Comparison of ENCODE assay signal across 10 cellular contexts in the genomic region with DNA sequence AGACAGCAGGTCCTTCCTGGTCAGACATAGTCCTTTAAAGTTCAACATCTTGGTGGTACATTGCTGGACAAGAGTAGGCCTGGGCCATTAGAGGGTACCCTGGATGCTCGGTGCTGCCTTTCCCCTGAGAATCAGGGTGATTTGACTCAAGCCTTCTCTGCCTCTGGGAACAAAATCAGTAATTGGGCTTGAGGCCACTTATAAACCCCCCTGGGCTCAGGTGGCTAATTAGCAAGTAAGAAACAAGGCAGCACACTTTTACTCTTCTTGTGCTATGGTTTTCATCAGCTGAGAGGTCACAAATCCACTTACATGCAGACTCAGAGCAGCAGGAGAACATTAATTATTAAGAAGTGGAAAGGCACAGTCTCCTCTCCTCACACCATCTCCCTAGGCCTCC. TPM values are rescaled to one million over a fixed set of nuclear protein-coding genes. Genes with fewer than 3 reads are reported as not detected.
DNase-seq lines count a peak whose midpoint lies in the region; ATAC-seq, FAIRE-seq and TF ChIP-seq lines count a peak whose summit lies in the region.
"Had no signal": no experiment of that assay in that cellular context is flagged by ENCODE, and none has a peak within 500 bp of the region (broad histone marks: within the 10 kb centered on the region; RNA-seq: fewer than 3 reads in every experiment).

No MANE protein-coding gene starts in this region.

- peaks cover 14% of the 10 kb centered on the region for H3K36me3 ChIP-seq in ACC112 (ENCODE audit: insufficient read depth, low read length)
- peaks cover 28% of the 10 kb centered on the region for H3K36me3 ChIP-seq in IMR-90 (ENCODE audit: control insufficient read depth, insufficient read depth, low read length)
- H3K36me3 ChIP-seq in GM12878 (ENCODE audit: control insufficient read depth in 2 of 2, insufficient read depth in 2 of 2, low read length in 1 of 2), result peaks cover 9 to 26% of the 10 kb centered on the region in 2 experiments

- H3K9me1 ChIP-seq in IMR-90 (ENCODE audit: insufficient read depth, low read length), result peaks cover 17% of the 10 kb centered on the region; the same call in 1 of the 2 replicates

- BruUV-seq in IMR-90 (replicated peaks; lab: Mats Ljungman, UMichigan) (no TSS peak), GM12878 (replicated peaks; lab: Mats Ljungman, UMichigan) (no TSS peak)

- DNase-seq in IMR-90, result no peak
- DNase-seq in GM12878 (ENCODE audit: low read depth, low spot score), result no peak
- no peak for DNase-seq in natural killer cell treated with Interleukin-12 subunit alpha and Interleukin-12 subunit beta and Interleukin-15 and Interleukin-18, amount 100 ng/mL, for 72 hours (ENCODE audit: low spot score)
- no peak for DNase-seq in NCI-H1048 (lab: John Stamatoyannopoulos, UW)
- no peak for DNase-seq in HPDE6-E6E7 (ENCODE audit: extremely low spot score)
- DNase-seq in SW480 (ENCODE audit: low spot score), result no peak
- DNase-seq: HCEC 1CT, NCI-H2029 had no signal

- peak overlapping the region; percentile 43; the same call in 1 of the 2 replicates for H4K91ac ChIP-seq in IMR-90 (ENCODE audit: insufficient read depth, low read depth, low read length)

- H3K4me1 Mint-ChIP-seq in natural killer cell treated with Interleukin-12 subunit alpha and Interleukin-12 subunit beta and Interleukin-15 and Interleukin-18, amount 100 ng/mL, for 72 hours (ENCODE audit: low read depth in 2 of 2), result peaks cover 56 to 59% of the 10 kb centered on the region in 2 donors

- no peaks in the 10 kb centered on the region for H4K20me1 ChIP-seq in IMR-90 (ENCODE audit: insufficient read depth, low read length)
- no peaks in the 10 kb centered on the region for H4K20me1 ChIP-seq in GM12878 (ENCODE audit: control insufficient read depth, insufficient read depth)

- CTCF ChIA-PET in IMR-90 (lab: Yijun Ruan, JAX) (no interaction called here), GM12878 (lab: Yijun Ruan, JAX) (interaction anchor here (0.8 to 1.1 kb wide), 4 partner anchors 21 to 247 kb away, joined by 3 to 4 read pairs (median 3); no protein-coding TSS in a partner anchor)

- no peaks in the 10 kb centered on the region for H3K9me3 ChIP-seq in IMR-90 (ENCODE audit: control insufficient read depth, insufficient read depth, low read length)
- H3K9me3 ChIP-seq in GM12878 (replicated peaks; ENCODE audit: control insufficient read depth, insufficient read depth, low read length), result no peaks in the 10 kb centered on the region

- no peak overlapping the region for H3K18ac ChIP-seq in IMR-90 (ENCODE audit: low read depth, low read length)

- H3K27ac Mint-ChIP-seq in natural killer cell treated with Interleukin-12 subunit alpha and Interleukin-12 subunit beta and Interleukin-15 and Interleukin-18, amount 100 ng/mL, for 72 hours, result peak overlapping the region; percentile 95 to 98

- peaks cover 51% of the 10 kb centered on the region for H3K36me3 Mint-ChIP-seq in natural killer cell treated with Interleukin-12 subunit alpha and Interleukin-12 subunit beta and Interleukin-15 and Interleukin-18, amount 100 ng/mL, for 72 hours

- no peak overlapping the region for H2AK9ac ChIP-seq in IMR-90 (replicated peaks; ENCODE audit: low read depth, low read length, poor library complexity)

- H2BK15ac ChIP-seq in IMR-90 (ENCODE audit: low read depth, low read length), result peak overlapping the region; percentile 72; the same call in 2 of the 3 replicates

- H3K4me3 ChIP-seq in ACC112 (ENCODE audit: low read depth, low read length) (no peak overlapping the region), IMR-90 (ENCODE audit: insufficient read depth, low read depth, low read length) (no peak overlapping the region), GM12878 (no peak overlapping the region)

- dilution Hi-C loops in IMR-90 (cut with HindIII; ENCODE audit: low sequenced_read_pairs, unreplicated experiment), result no loop called here

- TF ChIP-seq CTCF in IMR-90 (conservative IDR thresholded peaks at IDR 0.05; ENCODE audit: low read depth, low read length), result no peak
- TF ChIP-seq CTCF in GM12878 (IDR thresholded peaks at IDR 0.05 in 2 of 3, conservative IDR thresholded peaks at IDR 0.05 in 1 of 3; ENCODE audit: control insufficient read depth in 2 of 3, extremely low read depth in 1 of 3, insufficient read depth in 1 of 3, low read depth in 3 of 3, low read length in 3 of 3), result no peak

- H3K79me1 ChIP-seq in IMR-90 (ENCODE audit: low read depth in 1 of 2, low read length in 2 of 2), result peaks cover 12 to 37% of the 10 kb centered on the region in 2 experiments

- no peak for TF ChIP-seq EP300 in GM12878 (IDR thresholded peaks at IDR 0.05; ENCODE audit: borderline replicate concordance in 1 of 2, control insufficient read depth in 1 of 2, low read depth in 2 of 2, low read length in 2 of 2)

- ATAC-seq in IMR-90 (ENCODE audit: low read depth) (no peak), GM12878 (no peak), GM19351 (IDR thresholded peaks at IDR 0.05; ENCODE audit: unreplicated experiment) (no peak)
- no peak for ATAC-seq in natural killer cell treated with Interleukin-12 subunit alpha and Interleukin-12 subunit beta and Interleukin-15 and Interleukin-18, amount 100 ng/mL, for 72 hours

- H2BK20ac ChIP-seq in IMR-90 (ENCODE audit: low read depth, low read length), result no peak overlapping the region; the same call in 1 of the 2 replicates

- no CpG with 5 or more reads among the region's 1 CpG for WGBS in IMR-90 (ENCODE audit: extremely low coverage in 2 of 2, insufficient read length in 1 of 2), 2 experiments
- 6% methylated on average over 1 of the region's 1 CpG for WGBS in GM12878 (ENCODE audit: insufficient coverage, insufficient replicate concordance, low lambda C conversion rate, missing lambda C conversion rate)

- H2AFZ ChIP-seq in ACC112 (ENCODE audit: low read length, unreplicated experiment), result no peak overlapping the region
- H2AFZ ChIP-seq in IMR-90 (replicated peaks; ENCODE audit: low read length, poor library complexity), result no peak overlapping the region
- no peak overlapping the region for H2AFZ ChIP-seq in GM12878 (ENCODE audit: control insufficient read depth, low read depth, low read length)

- peak overlapping the region; percentile 87; the same call in 1 of the 2 replicates for H2AK5ac ChIP-seq in IMR-90 (ENCODE audit: low read depth, low read length)

- peak overlapping the region; percentile 64; the same call in 1 of the 2 replicates for H3K4ac ChIP-seq in IMR-90 (ENCODE audit: low read depth, low read length)

- POLR2A ChIA-PET in IMR-90 (lab: Charles Lee; ENCODE audit: unreplicated experiment) (no interaction called here), GM12878 (lab: Charles Lee) (interaction anchor here (1.0 to 1.3 kb wide), 2 partner anchors 26 to 35 kb away, joined by 3 to 5 read pairs; no protein-coding TSS in a partner anchor)

- H3K27ac ChIP-seq in ACC112 (ENCODE audit: low read depth, low read length), result peak overlapping the region; percentile 100
- H3K27ac ChIP-seq in IMR-90 (ENCODE audit: insufficient read depth, low read length), result no peak overlapping the region; the same call in 1 of the 2 replicates
- H3K27ac ChIP-seq in GM12878 (ENCODE audit: control insufficient read depth, insufficient read depth), result no peak overlapping the region

- no peak overlapping the region for H3K56ac ChIP-seq in IMR-90 (ENCODE audit: extremely low read depth, insufficient read depth, low read length)

- no peak overlapping the region for H3K14ac ChIP-seq in IMR-90 (replicated peaks; ENCODE audit: low read depth, low read length)

- TF ChIP-seq RAD21 in IMR-90 (IDR thresholded peaks at IDR 0.05; ENCODE audit: low read length) (no peak), GM12878 (IDR thresholded peaks at IDR 0.05; ENCODE audit: insufficient read depth, low read depth, low read length) (no peak)

- H3K4me3 Mint-ChIP-seq in natural killer cell treated with Interleukin-12 subunit alpha and Interleukin-12 subunit beta and Interleukin-15 and Interleukin-18, amount 100 ng/mL, for 72 hours, result no peak overlapping the region

- peak overlapping the region; percentile 59 for H2BK5ac ChIP-seq in IMR-90 (ENCODE audit: low read depth, low read length, poor library complexity, severe bottlenecking)

- no peak overlapping the region for H3K23ac ChIP-seq in IMR-90 (ENCODE audit: low read depth, low read length)

- no peak overlapping the region for H3K4me2 ChIP-seq in IMR-90 (ENCODE audit: low read depth, low read length)
- H3K4me2 ChIP-seq in GM12878 (ENCODE audit: control insufficient read depth, insufficient read depth), result no peak overlapping the region

- intact Hi-C loops in IMR-90 (cut with micrococcal nuclease) (no loop called here), GM12878 (cut with micrococcal nuclease; ENCODE audit: unreplicated experiment) (no loop called here)

- H3K9me3 Mint-ChIP-seq in natural killer cell treated with Interleukin-12 subunit alpha and Interleukin-12 subunit beta and Interleukin-15 and Interleukin-18, amount 100 ng/mL, for 72 hours, result no peaks in the 10 kb centered on the region

- no peaks in the 10 kb centered on the region for H3K27me3 Mint-ChIP-seq in natural killer cell treated with Interleukin-12 subunit alpha and Interleukin-12 subunit beta and Interleukin-15 and Interleukin-18, amount 100 ng/mL, for 72 hours

- in situ Hi-C loops in IMR-90 (cut with MboI; ENCODE audit: low sequenced_read_pairs) (no loop called here), GM12878 (cut with MboI) (no loop called here)

- RAD21 ChIA-PET in GM12878 (lab: Charles Lee; ENCODE audit: unreplicated experiment), result interaction anchor here (1.3 kb wide), 1 partner anchor 35 kb away, joined by 3 read pairs; no protein-coding TSS in a partner anchor

- peak overlapping the region; percentile 74; the same call in 1 of the 2 replicates for H2BK120ac ChIP-seq in IMR-90 (ENCODE audit: low read depth, low read length)

- H3K4me1 ChIP-seq in ACC112 (ENCODE audit: control insufficient read depth, insufficient read depth, low read length, unreplicated experiment), result peaks cover 57% of the 10 kb centered on the region
- peaks cover 23% of the 10 kb centered on the region for H3K4me1 ChIP-seq in IMR-90 (ENCODE audit: control insufficient read depth, insufficient read depth, low read length)
- H3K4me1 ChIP-seq in GM12878 (ENCODE audit: control insufficient read depth, insufficient read depth, low read length), result peaks cover 22% of the 10 kb centered on the region

- TF ChIP-seq POLR2A in IMR-90 (IDR thresholded peaks at IDR 0.05; ENCODE audit: low read depth, low read length), result no peak
- no peak for TF ChIP-seq POLR2A in GM12878 (IDR thresholded peaks at IDR 0.05; ENCODE audit: low read depth, low read length)

- FAIRE-seq in GM12878 (lab: Jason Lieb, UNC), result no peak

- H3K27me3 ChIP-seq in ACC112 (ENCODE audit: insufficient read depth, low read length) (no peaks in the 10 kb centered on the region), IMR-90 (ENCODE audit: control insufficient read depth, insufficient read depth, low read length) (no peaks in the 10 kb centered on the region), GM12878 (replicated peaks in 1 of 2; ENCODE audit: control insufficient read depth in 2 of 2, insufficient read depth in 2 of 2, low read length in 1 of 2) (no peaks in the 10 kb centered on the region)

- H4K5ac ChIP-seq in IMR-90 (ENCODE audit: low read depth, low read length), result no peak overlapping the region

- no peak overlapping the region; a peak in 1 of 4 replicates for H4K8ac ChIP-seq in IMR-90 (ENCODE audit: low read depth in 2 of 2, low read length in 2 of 2)

- H3K9ac ChIP-seq in IMR-90 (ENCODE audit: low read depth, low read length) (no peak overlapping the region), GM12878 (ENCODE audit: control insufficient read depth, insufficient read depth, low read length) (no peak overlapping the region)

- SMC1A ChIA-PET in GM12878 (lab: Charles Lee; ENCODE audit: uncharacterized antibody, unreplicated experiment), result interaction anchor here (1.0 to 2.5 kb wide), 5 partner anchors 30 to 83 kb away, joined by 3 to 11 read pairs (median 5); no protein-coding TSS in a partner anchor

- peaks cover 19% of the 10 kb centered on the region for H3K79me2 ChIP-seq in ACC112 (ENCODE audit: control insufficient read depth, insufficient read depth, low read length, unreplicated experiment)
- H3K79me2 ChIP-seq in GM12878 (ENCODE audit: control insufficient read depth, insufficient read depth, low read length), result peaks cover 11% of the 10 kb centered on the region

RNA-seq across cellular contexts. Expression of gene CASP10, which starts 29.9 kb away (rescaled TPM):
- total RNA-seq in IMR-90 (2012; rRNA removed) (0.28 and 0.90 TPM in 2 replicates), GM12878 (2014; rRNA removed) (12.8 and 13.1 TPM in 2 replicates), GM12878 (2014; rRNA removed; fragmentation: Illumina TruSeq; extraction: Trizol) (12.8 and 13.3 TPM in 2 replicates), GM12878 (2021) (11.2 and 12.4 TPM in 2 replicates)
- polyA plus RNA-seq in IMR-90 (2012; rRNA removed) (0.12 and 0.13 TPM in 2 replicates), GM12878 (2011; rRNA removed) (14.1 and 17.9 TPM in 2 replicates), GM12878 (2014; fragmentation: Illumina TruSeq; extraction: Trizol) (11.5 and 14.8 TPM in 2 replicates), GM12878 (2014; fragmentation: Nextera tagmentation; extraction: Ambion mirVana) (1 to 10 TPM; 7.5 to 9.5 TPM), GM12878 (2014; rRNA removed) (9.8 and 10.1 TPM in 2 replicates), GM12878 (2016; fragmentation: Nextera tagmentation; extraction: Ambion mirVana) (1 to 10 TPM; 7.2 to 9.1 TPM)
- 0.11 TPM in 1 of 2 replicates, not detected in the other for polyA plus RNA-seq in IMR-90 (2012; cell fraction: cytosol; rRNA removed)
- polyA plus RNA-seq in IMR-90 (2012; cell fraction: nucleus; rRNA removed; ENCODE audit: low replicate concordance), result 0.24 and 0.32 TPM in 2 replicates
- 61.5 and 63.7 TPM in 2 replicates for total RNA-seq in GM12878 (2013; cell fraction: nucleolus; rRNA removed)
- polyA plus RNA-seq in GM12878 (2011; ENCODE audit: low read depth), result 2.8 TPM
- polyA plus RNA-seq in GM12878 (2011; cell fraction: cytosol; rRNA removed), result 8.3 and 9.7 TPM in 2 replicates
- 8.6 and 10.8 TPM in 2 replicates for polyA plus RNA-seq in GM12878 (2011; cell fraction: nucleus; rRNA removed)
- polyA plus RNA-seq in GM12878 (2012), result 2.5 and 2.7 TPM in 2 replicates
- 15.7 and 18.5 TPM in 2 replicates for polyA minus RNA-seq in GM12878 (2011; rRNA and poly(A)+ RNA removed)
- polyA minus RNA-seq in GM12878 (2011; cell fraction: cytosol; rRNA and poly(A)+ RNA removed), result 4.1 and 6.7 TPM in 2 replicates
- 7.4 and 9.2 TPM in 2 replicates for polyA minus RNA-seq in GM12878 (2011; cell fraction: nucleus; rRNA and poly(A)+ RNA removed)
- 10 to 100 TPM; 17.5 to 23.0 TPM for total RNA-seq in natural killer cell treated with Interleukin-12 subunit alpha and Interleukin-12 subunit beta and Interleukin-15 and Interleukin-18, amount 100 ng/mL, for 72 hours

RNA-seq across cellular contexts. Expression of gene CFLAR, which starts 37.0 kb away (rescaled TPM):
- 48.3 and 59.9 TPM in 2 replicates for total RNA-seq in IMR-90 (2012; rRNA removed)
- 23.8 and 29.2 TPM in 2 replicates for polyA plus RNA-seq in IMR-90 (2012; rRNA removed)
- polyA plus RNA-seq in IMR-90 (2012; cell fraction: cytosol; rRNA removed), result 8.6 and 21.0 TPM in 2 replicates
- 32.8 and 76.8 TPM in 2 replicates for polyA plus RNA-seq in IMR-90 (2012; cell fraction: nucleus; rRNA removed; ENCODE audit: low replicate concordance)
- 905 and 928 TPM in 2 replicates for total RNA-seq in GM12878 (2013; cell fraction: nucleolus; rRNA removed)
- total RNA-seq in GM12878 (2014; rRNA removed), result 81.4 and 106 TPM in 2 replicates
- total RNA-seq in GM12878 (2014; rRNA removed; fragmentation: Illumina TruSeq; extraction: Trizol), result 109 and 110 TPM in 2 replicates
- total RNA-seq in GM12878 (2021), result 97.7 and 99.5 TPM in 2 replicates
- polyA plus RNA-seq in GM12878 (2011; ENCODE audit: low read depth), result 96.3 TPM
- polyA plus RNA-seq in GM12878 (2011; rRNA removed), result 181 and 241 TPM in 2 replicates
- 90.5 and 101 TPM in 2 replicates for polyA plus RNA-seq in GM12878 (2011; cell fraction: cytosol; rRNA removed)
- 157 and 170 TPM in 2 replicates for polyA plus RNA-seq in GM12878 (2011; cell fraction: nucleus; rRNA removed)
- 109 and 116 TPM in 2 replicates for polyA plus RNA-seq in GM12878 (2012)
- 103 and 125 TPM in 2 replicates for polyA plus RNA-seq in GM12878 (2014; fragmentation: Illumina TruSeq; extraction: Trizol)
- 100 to 1,000 TPM; 103 to 105 TPM for polyA plus RNA-seq in GM12878 (2014; fragmentation: Nextera tagmentation; extraction: Ambion mirVana)
- polyA plus RNA-seq in GM12878 (2014; rRNA removed), result 70.5 and 80.6 TPM in 2 replicates
- polyA plus RNA-seq in GM12878 (2016; fragmentation: Nextera tagmentation; extraction: Ambion mirVana), result 10 to 100 TPM; 87.2 to 89.4 TPM
- polyA minus RNA-seq in GM12878 (2011; rRNA and poly(A)+ RNA removed), result 249 and 253 TPM in 2 replicates
- 50.2 and 65.0 TPM in 2 replicates for polyA minus RNA-seq in GM12878 (2011; cell fraction: cytosol; rRNA and poly(A)+ RNA removed)
- polyA minus RNA-seq in GM12878 (2011; cell fraction: nucleus; rRNA and poly(A)+ RNA removed), result 155 and 248 TPM in 2 replicates
- 100 to 1,000 TPM; 366 to 438 TPM for total RNA-seq in natural killer cell treated with Interleukin-12 subunit alpha and Interleukin-12 subunit beta and Interleukin-15 and Interleukin-18, amount 100 ng/mL, for 72 hours
